In genomic region chr11:117466966-117467365, GRCh38 we compare ENCODE assay signal across 23 cellular contexts.
"Had no signal": no experiment of that assay in that cellular context is flagged by ENCODE, and none has a peak within 500 bp of the region (broad histone marks: within the 10 kb centered on the region; RNA-seq: fewer than 3 reads in every experiment).

No MANE protein-coding gene starts in this region.

- ATAC-seq: T-cell had no signal

- H3K4me3 ChIP-seq: MG63, SJSA1, SK-N-MC had no signal

- H3K27ac Mint-ChIP-seq: T-cell had no signal

- H3K36me3 Mint-ChIP-seq: T-cell had no signal

- H3K36me3 ChIP-seq: MG63, SJSA1 had no signal

- H3K27ac ChIP-seq: SJSA1, SK-N-MC had no signal

- H3K4me3 Mint-ChIP-seq: T-cell had no signal

- DNase-seq: Karpas-422, KG1, MG63, NCI-H1092, NCI-H1105 treated with DMSO at 0.1 percent for 48 hours, NCI-H1417 treated with DMSO at 0.1 percent for 48 hours, NCI-H146, NCI-H1694 treated with DMSO at 0.1 percent for 48 hours, NCI-H1930, NCI-H2081, NCI-H2107, NCI-H2171 treated with DMSO at 0.1 percent for 48 hours, NCI-H345, NCI-H446 treated with DMSO at 0.1 percent for 48 hours, NCI-H510A treated with DMSO at 0.1 percent for 48 hours, NCI-H526, NCI-H774, Right ventricle myocardium superior, RPMI8226, SIG-M5, T-cell had no signal

- H3K9me3 Mint-ChIP-seq: T-cell had no signal

- H3K4me1 ChIP-seq: SJSA1 had no signal

- H3K9me3 ChIP-seq: MG63, SJSA1 had no signal

- H3K4me1 Mint-ChIP-seq: T-cell had no signal

- H3K27me3 ChIP-seq: MG63, SJSA1 had no signal
